35 cellular contexts compared by ENCODE assay signal in genomic region chr1:41507152-41507720, GRCh38. TPM values are rescaled to one million over a fixed set of nuclear protein-coding genes. Genes with fewer than 3 reads are reported as not detected.
DNase-seq lines count a peak whose midpoint lies in the region; ATAC-seq, FAIRE-seq and TF ChIP-seq lines count a peak whose summit lies in the region.
"Had no signal": no experiment of that assay in that cellular context is flagged by ENCODE, and none has a peak within 500 bp of the region (broad histone marks: within the 10 kb centered on the region; RNA-seq: fewer than 3 reads in every experiment).

No MANE protein-coding gene starts in this region.

- DNase-seq in activated T-cell treated with anti-CD3 and anti-CD28 coated beads, Interleukin-2, amount 50 U/mL, for 24 hours, result no peak
- DNase-seq in activated T-cell treated with anti-CD3 and anti-CD28 coated beads, Interleukin-2, amount 50 U/mL, for 72 hours, result no peak
- DNase-seq in RWPE1 (ENCODE audit: low spot score) (no peak), H1 (ENCODE audit: low read depth in 1 of 2, low spot score in 2 of 2) (no peak), sciatic nerve (ENCODE audit: low spot score) (no peak), NCI-H2029 treated with DMSO at 0.1 percent for 48 hours (lab: John Stamatoyannopoulos, UW) (no peak), putamen (ENCODE audit: low spot score) (no peak)
- no peak for DNase-seq in T-helper 2 cell treated with Interferon-gamma antibody and Interleukin-4, amounts not matched to agents 5 μg/mL and 100 μg/mL, for 36 hours (ENCODE audit: low spot score)
- DNase-seq: activated CD4-positive, alpha-beta T cell treated with anti-CD3 and anti-CD28 coated beads for 48 hours; activated gamma-delta T cell treated with Interleukin-2 at 50 U/mL for 16 hours; activated T-cell treated with anti-CD3 and anti-CD28 coated beads, Interleukin-2, amount 50 U/mL, for 1 hour; amniotic stem cell; brain microvascular endothelial cell; effector CD4-positive, alpha-beta T cell; hippocampal formation; Kasumi-1; mammary epithelial cell; NCI-H1417 treated with DMSO at 0.1 percent for 48 hours; NCI-H2081 treated with DMSO at 0.1 percent for 48 hours; NCI-H345; NCI-H69; ovary; retina; SIG-M5; small intestine; tibial artery had no signal

- no peak overlapping the region for H3K4me3 Mint-ChIP-seq in activated T-cell treated with anti-CD3 and anti-CD28 coated beads, Interleukin-2, amount 50 U/mL, for 24 hours
- no peak overlapping the region for H3K4me3 Mint-ChIP-seq in activated T-cell treated with anti-CD3 and anti-CD28 coated beads, Interleukin-2, amount 50 U/mL, for 72 hours
- H3K4me3 Mint-ChIP-seq in T-helper 2 cell treated with Interferon-gamma antibody and Interleukin-4, amounts not matched to agents 5 μg/mL and 100 μg/mL, for 36 hours, result no peak overlapping the region
- H3K4me3 Mint-ChIP-seq: natural killer cell treated with Interleukin-12 subunit alpha and Interleukin-12 subunit beta and Interleukin-15 and Interleukin-18, amount 100 ng/mL, for 72 hours had no signal

- intact Hi-C loops in sciatic nerve (cut with DNase I), result no loop called here

- no peaks in the 10 kb centered on the region for H3K9me3 ChIP-seq in H1 (ENCODE audit: insufficient read depth in 2 of 2, low read depth in 1 of 2, low read length in 1 of 2)
- H3K9me3 ChIP-seq: BLaER1 treated with 17β-estradiol and CSF1 and Interleukin-3, amounts not matched to agents 10 nM and 100 nM; gastroesophageal sphincter; ovary; tibial artery had no signal

- no peak overlapping the region; the same call in 1 of the 2 replicates for H3K18ac ChIP-seq in H1 (ENCODE audit: extremely low read depth, low read length)

- H2BK120ac ChIP-seq in H1 (replicated peaks; ENCODE audit: low read depth, low read length), result no peak overlapping the region

- H3K79me2 ChIP-seq in H1 (ENCODE audit: control insufficient read depth in 1 of 2, insufficient read depth in 2 of 2, low read length in 2 of 2), result no peaks in the 10 kb centered on the region

- no peak overlapping the region for H4K5ac ChIP-seq in H1 (ENCODE audit: insufficient read length, low read depth, low read length)

- peak overlapping the region; percentile 28 for H3K27ac Mint-ChIP-seq in activated T-cell treated with anti-CD3 and anti-CD28 coated beads, Interleukin-2, amount 50 U/mL, for 24 hours
- H3K27ac Mint-ChIP-seq in activated T-cell treated with anti-CD3 and anti-CD28 coated beads, Interleukin-2, amount 50 U/mL, for 72 hours, result no peak overlapping the region
- no peak overlapping the region for H3K27ac Mint-ChIP-seq in T-helper 2 cell treated with Interferon-gamma antibody and Interleukin-4, amounts not matched to agents 5 μg/mL and 100 μg/mL, for 36 hours
- H3K27ac Mint-ChIP-seq: natural killer cell treated with Interleukin-12 subunit alpha and Interleukin-12 subunit beta and Interleukin-15 and Interleukin-18, amount 100 ng/mL, for 72 hours had no signal

- TF ChIP-seq RAD21 in H1 (IDR thresholded peaks at IDR 0.05 in 1 of 2, conservative IDR thresholded peaks at IDR 0.05 in 1 of 2; ENCODE audit: low read depth in 2 of 2, low read length in 2 of 2), result no peak

- POLR2A ChIA-PET in RWPE1 (lab: Yijun Ruan, JAX; ENCODE audit: low non-redundant PET), result no interaction called here
- POLR2A ChIA-PET in H1 (lab: Charles Lee; ENCODE audit: partially characterized antibody), result interaction anchor here (1.2 to 1.6 kb wide), 2 partner anchors 12 to 68 kb away, joined by 3 read pairs; no protein-coding TSS in a partner anchor

- H3K79me1 ChIP-seq in H1 (ENCODE audit: low read depth, low read length), result no peaks in the 10 kb centered on the region

- no peak for ATAC-seq in activated T-cell treated with anti-CD3 and anti-CD28 coated beads, Interleukin-2, amount 50 U/mL, for 72 hours (replicated peaks in 1 of 2)
- peak; percentile 16 for ATAC-seq in sciatic nerve
- ATAC-seq: gastroesophageal sphincter; HCT116; HepG2; natural killer cell treated with Interleukin-12 subunit alpha and Interleukin-12 subunit beta and Interleukin-15 and Interleukin-18, amount 100 ng/mL, for 72 hours; Panc1 had no signal

- no peak overlapping the region for H4K91ac ChIP-seq in H1 (replicated peaks; ENCODE audit: insufficient read length, low read length)

- no peak overlapping the region for H3K4me3 ChIP-seq in H1 (ENCODE audit: extremely low read depth in 1 of 4, insufficient read depth in 2 of 4, low read depth in 3 of 4, low read length in 4 of 4)
- H3K4me3 ChIP-seq: BLaER1 treated with 17β-estradiol and CSF1 and Interleukin-3, amounts not matched to agents 10 nM and 100 nM; gastroesophageal sphincter; ovary; tibial artery had no signal

- TF ChIP-seq EP300 in H1 (IDR thresholded peaks at IDR 0.05; ENCODE audit: borderline replicate concordance in 1 of 2, low read depth in 2 of 2, low read length in 2 of 2), result no peak

- peaks cover 28% of the 10 kb centered on the region for H3K36me3 Mint-ChIP-seq in activated T-cell treated with anti-CD3 and anti-CD28 coated beads, Interleukin-2, amount 50 U/mL, for 24 hours (ENCODE audit: low read depth)
- peaks cover 2 to 9% of the 10 kb centered on the region in 2 donors for H3K36me3 Mint-ChIP-seq in activated T-cell treated with anti-CD3 and anti-CD28 coated beads, Interleukin-2, amount 50 U/mL, for 72 hours (ENCODE audit: insufficient read depth in 2 of 2)
- H3K36me3 Mint-ChIP-seq in T-helper 2 cell treated with Interferon-gamma antibody and Interleukin-4, amounts not matched to agents 5 μg/mL and 100 μg/mL, for 36 hours (ENCODE audit: low read depth), result peaks cover 16% of the 10 kb centered on the region
- H3K36me3 Mint-ChIP-seq: natural killer cell treated with Interleukin-12 subunit alpha and Interleukin-12 subunit beta and Interleukin-15 and Interleukin-18, amount 100 ng/mL, for 72 hours had no signal

- no peak overlapping the region for H2BK15ac ChIP-seq in H1 (ENCODE audit: low read length)

- H2BK5ac ChIP-seq in H1 (ENCODE audit: low read depth, low read length), result no peak overlapping the region

- no peaks in the 10 kb centered on the region; a peak in 1 of 8 replicates for H3K36me3 ChIP-seq in H1 (ENCODE audit: control insufficient read depth in 2 of 4, insufficient read depth in 4 of 4, low read length in 3 of 4)
- H3K36me3 ChIP-seq: brain microvascular endothelial cell, ovary had no signal

- H2BK12ac ChIP-seq in H1 (ENCODE audit: low read depth, low read length), result no peak overlapping the region; the same call in 1 of the 2 replicates

- H3K27ac ChIP-seq in RWPE1 (0 out of 2 replicates have a peak overlapping the region, but pooled peaks have one; percentile 8), H1 (ENCODE audit: low read depth, low read length) (no peak overlapping the region)
- H3K27ac ChIP-seq: 22Rv1; BLaER1 treated with 17β-estradiol and CSF1 and Interleukin-3, amounts not matched to agents 10 nM and 100 nM; brain microvascular endothelial cell; gastroesophageal sphincter; ovary; tibial artery; VCaP had no signal

- no peaks in the 10 kb centered on the region for H3K9me3 Mint-ChIP-seq in activated T-cell treated with anti-CD3 and anti-CD28 coated beads, Interleukin-2, amount 50 U/mL, for 24 hours
- H3K9me3 Mint-ChIP-seq in activated T-cell treated with anti-CD3 and anti-CD28 coated beads, Interleukin-2, amount 50 U/mL, for 72 hours, result no peaks in the 10 kb centered on the region
- H3K9me3 Mint-ChIP-seq in T-helper 2 cell treated with Interferon-gamma antibody and Interleukin-4, amounts not matched to agents 5 μg/mL and 100 μg/mL, for 36 hours, result no peaks in the 10 kb centered on the region
- H3K9me3 Mint-ChIP-seq: natural killer cell treated with Interleukin-12 subunit alpha and Interleukin-12 subunit beta and Interleukin-15 and Interleukin-18, amount 100 ng/mL, for 72 hours had no signal

- H3K56ac ChIP-seq in H1 (replicated peaks; ENCODE audit: insufficient read length, low read depth, low read length), result no peak overlapping the region

- CTCF ChIA-PET in RWPE1 (lab: Yijun Ruan, JAX), result no interaction called here
- CTCF ChIA-PET in H1 (lab: Charles Lee; ENCODE audit: partially characterized antibody), result interaction anchor here (1.0 to 4.3 kb wide), 11 partner anchors 8 to 192 kb away, joined by 3 to 30 read pairs (median 6); partner anchors contain the start of gene EDN2

- 0 out of 2 replicates have a peak, but pooled peaks cover 2% of the 10 kb centered on the region for H3K23me2 ChIP-seq in H1 (ENCODE audit: low read depth, low read length)

- no peak overlapping the region for H3K4ac ChIP-seq in H1 (replicated peaks; ENCODE audit: insufficient read length, low read depth, low read length)

- H3K4me2 ChIP-seq in H1 (ENCODE audit: insufficient read depth in 1 of 2, low read depth in 2 of 2, low read length in 2 of 2), result no peak overlapping the region

- H2BK20ac ChIP-seq in H1 (ENCODE audit: low read length), result no peak overlapping the region

- H3K27me3 Mint-ChIP-seq in activated T-cell treated with anti-CD3 and anti-CD28 coated beads, Interleukin-2, amount 50 U/mL, for 24 hours, result no peaks in the 10 kb centered on the region
- no peaks in the 10 kb centered on the region for H3K27me3 Mint-ChIP-seq in activated T-cell treated with anti-CD3 and anti-CD28 coated beads, Interleukin-2, amount 50 U/mL, for 72 hours (ENCODE audit: low read depth)
- no peaks in the 10 kb centered on the region for H3K27me3 Mint-ChIP-seq in T-helper 2 cell treated with Interferon-gamma antibody and Interleukin-4, amounts not matched to agents 5 μg/mL and 100 μg/mL, for 36 hours (ENCODE audit: low read depth)
- H3K27me3 Mint-ChIP-seq: natural killer cell treated with Interleukin-12 subunit alpha and Interleukin-12 subunit beta and Interleukin-15 and Interleukin-18, amount 100 ng/mL, for 72 hours had no signal

- no peak for TF ChIP-seq POLR2A in H1 (IDR thresholded peaks at IDR 0.05; ENCODE audit: control extremely low read depth in 1 of 2, low read depth in 2 of 2, low read length in 2 of 2)

- FAIRE-seq in H1 (lab: Jason Lieb, UNC), result no peak
- FAIRE-seq: G401.6, HepG2, small intestine had no signal

- peaks cover 0 to 4% (median 0%) of the 10 kb centered on the region in 4 experiments; a peak in 2 of 7 replicates for H3K4me1 ChIP-seq in H1 (replicated peaks in 1 of 4; ENCODE audit: control insufficient read depth in 3 of 4, insufficient read depth in 4 of 4, low read length in 3 of 4)
- H3K4me1 ChIP-seq: gastroesophageal sphincter, tibial artery had no signal

- peak overlapping the region; percentile 79 for H2AFZ ChIP-seq in H1 (ENCODE audit: low read length)

- no peaks in the 10 kb centered on the region for H4K20me1 ChIP-seq in H1 (replicated peaks in 1 of 2; ENCODE audit: control insufficient read depth in 1 of 2, insufficient read depth in 2 of 2, low read length in 2 of 2)

- no peak for TF ChIP-seq CTCF in RWPE1 (conservative IDR thresholded peaks at IDR 0.05; ENCODE audit: low read depth)
- no peak for TF ChIP-seq CTCF in H1 (IDR thresholded peaks at IDR 0.05; ENCODE audit: control extremely low read depth in 1 of 3, insufficient read depth in 1 of 3, low read depth in 1 of 3, low read length in 3 of 3)

- no peaks in the 10 kb centered on the region for H3K27me3 ChIP-seq in H1 (replicated peaks in 1 of 4; ENCODE audit: control insufficient read depth in 3 of 4, extremely low read depth in 1 of 4, insufficient read depth in 3 of 4, low read length in 3 of 4)
- H3K27me3 ChIP-seq: brain microvascular endothelial cell, gastroesophageal sphincter, ovary, tibial artery had no signal

- peaks cover 9% of the 10 kb centered on the region for H3K4me1 Mint-ChIP-seq in activated T-cell treated with anti-CD3 and anti-CD28 coated beads, Interleukin-2, amount 50 U/mL, for 24 hours (ENCODE audit: low read depth)
- H3K4me1 Mint-ChIP-seq in activated T-cell treated with anti-CD3 and anti-CD28 coated beads, Interleukin-2, amount 50 U/mL, for 72 hours (ENCODE audit: low read depth), result peaks cover 10% of the 10 kb centered on the region
- H3K4me1 Mint-ChIP-seq in T-helper 2 cell treated with Interferon-gamma antibody and Interleukin-4, amounts not matched to agents 5 μg/mL and 100 μg/mL, for 36 hours (ENCODE audit: low read depth), result no peaks in the 10 kb centered on the region

- no peak overlapping the region for H2AK5ac ChIP-seq in H1 (ENCODE audit: low read depth, low read length)

- H4K8ac ChIP-seq in H1 (ENCODE audit: extremely low read depth, insufficient read depth, low read length), result 0 out of 2 replicates have a peak overlapping the region, but pooled peaks have one; percentile 53

- H3K23ac ChIP-seq in H1 (ENCODE audit: insufficient read length), result no peak overlapping the region

- H3K14ac ChIP-seq in H1 (ENCODE audit: insufficient read length), result no peak overlapping the region

- 89% methylated on average over 12 of the region's 13 CpGs; no CpG with 5 or more reads in 1 of the 2 experiments for WGBS in H1 (ENCODE audit: extremely low coverage in 1 of 2, insufficient coverage in 1 of 2, insufficient read length in 1 of 2, insufficient replicate concordance in 2 of 2, low coverage in 1 of 2, low lambda C conversion rate in 2 of 2, missing lambda C conversion rate in 1 of 2), 2 experiments

- no peak overlapping the region for H3K9ac ChIP-seq in H1 (replicated peaks in 1 of 4; ENCODE audit: extremely low read depth in 1 of 4, low read depth in 3 of 4, low read length in 3 of 4)
- H3K9ac ChIP-seq: BLaER1 treated with 17β-estradiol and CSF1 and Interleukin-3, amounts not matched to agents 10 nM and 100 nM had no signal

RNA-seq across cellular contexts. Expression of gene EDN2, which starts 22.8 kb away (rescaled TPM):
- total RNA-seq in activated T-cell treated with anti-CD3 and anti-CD28 coated beads, Interleukin-2, amount 50 U/mL, for 72 hours, result not detected
- total RNA-seq in H1 (2021; fragmentation: NEBNext Ultra II Directional; extraction: Animal tissue kit (Norgen Biotek cat#: 25700)), result 0.39 TPM in 1 of 2 replicates, not detected in the other
- polyA plus RNA-seq in H1 (2011; rRNA removed), result 0.32 and 0.39 TPM in 2 replicates
- polyA plus RNA-seq in H1 (2011; cell fraction: cytosol; rRNA removed), result 0.26 TPM
- 0.58 TPM for polyA plus RNA-seq in H1 (2011; cell fraction: nucleus; rRNA removed)
- polyA plus RNA-seq in H1 (2012, experiment 1 of 2), result not detected in 4 replicates
- 1.3 TPM for polyA plus RNA-seq in H1 (2012, experiment 2 of 2)
- 0.16 TPM for polyA plus RNA-seq in H1 (2013, experiment 1 of 2)
- polyA plus RNA-seq in H1 (2013, experiment 2 of 2), result 0.17 TPM
- not detected in 2 replicates for polyA minus RNA-seq in H1 (2011; rRNA and poly(A)+ RNA removed)
- not detected for polyA minus RNA-seq in H1 (2011; cell fraction: cytosol; rRNA and poly(A)+ RNA removed)
- polyA minus RNA-seq in H1 (2011; cell fraction: nucleus; rRNA and poly(A)+ RNA removed), result 0.50 TPM
- not detected for total RNA-seq in sciatic nerve
- total RNA-seq: HepG2; natural killer cell treated with Interleukin-12 subunit alpha and Interleukin-12 subunit beta and Interleukin-15 and Interleukin-18, amount 100 ng/mL, for 72 hours had no signal
- polyA plus RNA-seq: HepG2, ovary had no signal
